ENCODE assay signal across 14 cellular contexts in the genomic region with DNA sequence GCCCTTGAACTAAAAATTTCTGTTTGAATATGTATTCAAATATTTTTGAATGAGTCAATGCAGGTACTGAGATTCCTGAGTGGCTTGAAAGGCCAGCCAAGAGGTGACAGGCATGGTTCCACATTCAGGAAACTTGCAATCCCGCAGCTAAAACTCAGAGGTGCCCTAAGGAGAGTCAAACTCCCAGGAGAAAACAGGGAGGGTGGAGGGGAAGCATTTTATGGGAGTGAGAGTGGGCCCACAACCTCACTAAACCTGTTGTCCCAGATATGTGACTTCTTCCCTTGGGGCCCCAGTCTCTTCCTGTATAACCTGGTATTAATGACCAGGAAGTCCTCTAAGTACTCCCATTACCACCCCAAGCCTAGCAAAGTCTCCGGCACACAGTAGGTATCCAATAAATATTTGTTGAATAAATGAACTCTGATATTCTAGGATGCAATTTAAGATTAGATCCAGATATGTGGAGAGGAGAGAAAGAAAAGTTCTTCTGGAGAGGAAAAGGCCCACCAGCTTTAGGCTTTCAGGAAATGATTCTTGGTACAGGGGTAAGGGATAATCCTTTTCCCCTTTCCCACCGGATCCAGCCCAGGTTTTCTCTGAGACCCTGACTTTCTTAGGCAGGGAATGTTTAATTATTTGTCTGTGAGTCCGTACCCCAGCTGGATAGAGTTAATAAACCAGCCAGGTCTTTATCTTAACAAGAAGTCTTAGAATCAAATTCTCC.
DNase-seq lines count a peak whose midpoint lies in the region; ATAC-seq and TF ChIP-seq lines count a peak whose summit lies in the region.
"Had no signal": no experiment of that assay in that cellular context is flagged by ENCODE, and none has a peak within 500 bp of the region (broad histone marks: within the 10 kb centered on the region; RNA-seq: fewer than 3 reads in every experiment).

No MANE protein-coding gene starts in this region.

- CTCF ChIA-PET in Calu3 (lab: Charles Lee), result no interaction called here

- no TSS peak for BruUV-seq in Calu3 (replicated peaks; lab: Mats Ljungman, UMichigan)

- H3K4me3 Mint-ChIP-seq in Calu3 (ENCODE audit: low read depth, unreplicated experiment), result no peak overlapping the region
- H3K4me3 Mint-ChIP-seq: activated CD4-positive, alpha-beta T cell treated with anti-CD3 and anti-CD28 coated beads for 36 hours had no signal

- intact Hi-C loops in Calu3 (cut with micrococcal nuclease; ENCODE audit: unreplicated experiment) (loop anchor here (5.0 kb wide), 1 partner anchor 58 kb away; no protein-coding TSS in a partner anchor), left lung (cut with DNase I) (no loop called here)

- DNase-seq in Calu3, result peak; percentile 30
- DNase-seq in astrocyte of the hippocampus (ENCODE audit: low read depth, low spot score), result peak; percentile 40
- no peak for DNase-seq in left lung
- DNase-seq in hypothalamus (lab: John Stamatoyannopoulos, UW), result no peak
- DNase-seq: activated CD4-positive, alpha-beta T cell treated with anti-CD3 and anti-CD28 coated beads for 36 hours; activated T-cell treated with anti-CD3 and anti-CD28 coated beads, Interleukin-2, amount 50 U/mL, for 1 hour; AML-193; stimulated activated CD4-positive, alpha-beta T cell treated with anti-CD3 and anti-CD28 coated beads, Interleukin-1b, Interleukin-23, amount 100 ng/mL, for 48 hours; T-helper 1 cell had no signal

- H3K27ac Mint-ChIP-seq in Calu3 (ENCODE audit: unreplicated experiment), result no peak overlapping the region
- H3K27ac Mint-ChIP-seq: activated CD4-positive, alpha-beta T cell treated with anti-CD3 and anti-CD28 coated beads for 36 hours had no signal

- H3K36me3 ChIP-seq in HUES48 (ENCODE audit: control insufficient read depth, insufficient read depth, low read length) (no peaks in the 10 kb centered on the region), left lung (no peaks in the 10 kb centered on the region)

- ATAC-seq in left lung (peak; percentile 85), GM21447 (IDR thresholded peaks at IDR 0.05; ENCODE audit: unreplicated experiment) (no peak), GM19397 (IDR thresholded peaks at IDR 0.05; ENCODE audit: unreplicated experiment) (no peak), GM21526 (IDR thresholded peaks at IDR 0.05; ENCODE audit: low FRiP score, unreplicated experiment) (no peak)
- ATAC-seq: activated CD4-positive, alpha-beta T cell treated with anti-CD3 and anti-CD28 coated beads for 36 hours had no signal

- no peaks in the 10 kb centered on the region for H3K9me3 ChIP-seq in HUES48 (ENCODE audit: control insufficient read depth, insufficient read depth, low read length)
- H3K9me3 ChIP-seq in left lung, result no peaks in the 10 kb centered on the region

- no peaks in the 10 kb centered on the region for H3K36me3 Mint-ChIP-seq in Calu3 (ENCODE audit: insufficient read depth, unreplicated experiment)

- H3K4me3 ChIP-seq in HUES48 (ENCODE audit: low read depth, low read length) (peak overlapping the region; percentile 58), left lung (no peak overlapping the region)

- H3K4me1 ChIP-seq in HUES48 (ENCODE audit: control insufficient read depth, insufficient read depth, low read length), result peaks cover 12% of the 10 kb centered on the region
- H3K4me1 ChIP-seq in left lung, result no peaks in the 10 kb centered on the region

- H3K27ac ChIP-seq in HUES48 (ENCODE audit: low read depth, low read length), result peak overlapping the region; percentile 69
- peak overlapping the region in 1 of 2 donors; percentile 43 for H3K27ac ChIP-seq in left lung
- H3K27ac ChIP-seq: HL-60 had no signal

- H3K9me3 Mint-ChIP-seq in Calu3 (ENCODE audit: low read depth, unreplicated experiment), result no peaks in the 10 kb centered on the region

- H3K9ac ChIP-seq in HUES48 (ENCODE audit: low read depth, low read length), result no peak overlapping the region

- TF ChIP-seq CTCF in Calu3 (IDR thresholded peaks at IDR 0.05; ENCODE audit: unreplicated experiment) (no peak), left lung (IDR thresholded peaks at IDR 0.05) (no peak)

- H3K27me3 ChIP-seq in HUES48 (ENCODE audit: control insufficient read depth, insufficient read depth, low read length) (no peaks in the 10 kb centered on the region), left lung (no peaks in the 10 kb centered on the region)

- peaks cover 20% of the 10 kb centered on the region for H3K4me1 Mint-ChIP-seq in Calu3 (ENCODE audit: low read depth, unreplicated experiment)
- H3K4me1 Mint-ChIP-seq: activated CD4-positive, alpha-beta T cell treated with anti-CD3 and anti-CD28 coated beads for 36 hours had no signal

- H3K27me3 Mint-ChIP-seq in Calu3 (ENCODE audit: unreplicated experiment), result no peaks in the 10 kb centered on the region
- H3K27me3 Mint-ChIP-seq: activated CD4-positive, alpha-beta T cell treated with anti-CD3 and anti-CD28 coated beads for 36 hours had no signal

Comparison
In these comparisons a context has a peak if more than half of its experiments do, and no peak if none do; other contexts are left out.
1. DNase-seq: peak in Calu3 (single experiment) and astrocyte of the hippocampus (single experiment); none in left lung (0 of 2) and hypothalamus (0 of 51).